Comparison of ENCODE assay signal across 20 cellular contexts in genomic region chrX:103615781-103616180, GRCh38. TPM values are rescaled to one million over a fixed set of nuclear protein-coding genes. Genes with fewer than 3 reads are reported as not detected.
A peak's percentile ranks its signal among the peaks of the same experiment; 100 is the strongest.
DNase-seq lines count a peak whose midpoint lies in the region; ATAC-seq, FAIRE-seq and TF ChIP-seq lines count a peak whose summit lies in the region.
"Had no signal": no experiment of that assay in that cellular context is flagged by ENCODE, and none has a peak within 500 bp of the region (broad histone marks: within the 10 kb centered on the region; RNA-seq: fewer than 3 reads in every experiment).

No MANE protein-coding gene starts in this region.

- H3K9me2 ChIP-seq in GM23248 (ENCODE audit: insufficient read depth): no peaks in the 10 kb centered on the region
- H3K9me2 ChIP-seq: SK-N-SH had no signal

- peak overlapping the region; percentile 63 for H3K27ac Mint-ChIP-seq in chondrocyte (ENCODE audit: unreplicated experiment)

- no peak for TF ChIP-seq RAD21 in A549 (conservative IDR thresholded peaks at IDR 0.05 in 1 of 2, IDR thresholded peaks at IDR 0.05 in 1 of 2)

- FAIRE-seq in A549 (lab: Jason Lieb, UNC): peak; percentile 23
- FAIRE-seq: A204.1 had no signal

- H3K27me3 ChIP-seq in GM23248 (replicated peaks; ENCODE audit: insufficient read depth) (no peaks in the 10 kb centered on the region), MG63 (no peaks in the 10 kb centered on the region)

- peaks cover 9% of the 10 kb centered on the region; the same call in 1 of the 3 replicates for H3K4me1 ChIP-seq in A549
- peaks cover 34% of the 10 kb centered on the region for H3K4me1 ChIP-seq in GM23248 (ENCODE audit: insufficient read depth)

- TF ChIP-seq EP300 in A549 (IDR thresholded peaks at IDR 0.05): no peak

- H3K4me1 Mint-ChIP-seq in chondrocyte (ENCODE audit: low read depth): peaks cover 22% of the 10 kb centered on the region

- no peak for ATAC-seq in A549
- no peak for ATAC-seq in HG03342 (IDR thresholded peaks at IDR 0.05; ENCODE audit: unreplicated experiment)

- POLR2A ChIA-PET in A549 (lab: Yijun Ruan, JAX): no interaction called here

- H3K9me3 ChIP-seq in A549: no peaks in the 10 kb centered on the region
- H3K9me3 ChIP-seq in GM23248 (ENCODE audit: low read depth): no peaks in the 10 kb centered on the region
- peaks cover 2% of the 10 kb centered on the region; the same call in 1 of the 2 replicates for H3K9me3 ChIP-seq in MG63
- H3K9me3 ChIP-seq: SK-N-SH had no signal

- peaks cover 40% of the 10 kb centered on the region for H3F3A ChIP-seq in GM23248 (ENCODE audit: insufficient read depth)

- in situ Hi-C loops in GM23248 (cut with MboI): no loop called here

- H3K79me2 ChIP-seq in GM23248 (ENCODE audit: insufficient read depth): peaks cover 16% of the 10 kb centered on the region

- H3K4me3 Mint-ChIP-seq in chondrocyte (ENCODE audit: unreplicated experiment): no peak overlapping the region

- no peaks in the 10 kb centered on the region for H4K20me1 ChIP-seq in GM23248 (ENCODE audit: insufficient read depth)

- CTCF ChIA-PET in A549 (lab: Yijun Ruan, JAX): interaction anchor here (0.9 kb wide), 1 partner anchor 14 kb away, joined by 4 read pairs; no protein-coding TSS in a partner anchor

- H3K27me3 Mint-ChIP-seq in chondrocyte (ENCODE audit: low read depth): no peaks in the 10 kb centered on the region

- H3K9ac ChIP-seq in GM23248: no peak overlapping the region
- H3K9ac ChIP-seq: SK-N-SH had no signal

- TF ChIP-seq CTCF in A549 (IDR thresholded peaks at IDR 0.05) (no peak), chondrocyte (IDR thresholded peaks at IDR 0.05) (no peak)

- TF ChIP-seq POLR2A in A549 (IDR thresholded peaks at IDR 0.05; ENCODE audit: low read length): no peak

- H3K36me3 ChIP-seq in GM23248 (ENCODE audit: low read depth) (no peaks in the 10 kb centered on the region), MG63 (no peaks in the 10 kb centered on the region; the same call in none of the 2 replicates)

- DNase-seq in A549 (ENCODE audit: low read depth in 1 of 2, low spot score in 1 of 2) (no peak), GM23248 (peak; percentile 36), NCI-H226 (peak; percentile 6), chondrocyte (ENCODE audit: low spot score) (no peak), MG63 (no peak), NCI-H748 (lab: John Stamatoyannopoulos, UW; ENCODE audit: unreplicated experiment) (no peak), SHP77 treated with DMSO at 0.1 percent for 48 hours (lab: John Stamatoyannopoulos, UW) (no peak)
- DNase-seq: C1 segment of cervical spinal cord, DND-41, KBM-7, NCI-H1092, NCI-H146, NCI-H2081 treated with DMSO at 0.1 percent for 48 hours, NCI-H2227 treated with DMSO at 0.1 percent for 48 hours, NCI-H526, SK-N-SH, T-helper 1 cell had no signal

- peaks cover 5% of the 10 kb centered on the region for H3K9me3 Mint-ChIP-seq in chondrocyte (ENCODE audit: low read depth)

- H2AFZ ChIP-seq in GM23248: no peak overlapping the region

- H3K4me3 ChIP-seq in A549 (no peak overlapping the region), GM23248 (no peak overlapping the region), MG63 (no peak overlapping the region)

- H3K4me2 ChIP-seq in A549: no peak overlapping the region
- H3K4me2 ChIP-seq in GM23248 (ENCODE audit: unreplicated experiment): peak overlapping the region; percentile 48
- H3K4me2 ChIP-seq: SK-N-SH had no signal

- no peak overlapping the region; a peak in 1 of 6 replicates for H3K27ac ChIP-seq in A549
- peak overlapping the region; percentile 53 for H3K27ac ChIP-seq in GM23248
- H3K27ac ChIP-seq: HL-60 had no signal

- H3K36me3 Mint-ChIP-seq in chondrocyte (ENCODE audit: low read depth): no peaks in the 10 kb centered on the region

TF ChIP-seq in A549, 52 proteins besides CTCF, POLR2A, EP300 and RAD21 (continues in another document):
- TF ChIP-seq PHF8 (IDR thresholded peaks at IDR 0.05; ENCODE audit: borderline replicate concordance, low read depth) (no peak), FOXS1 (CRISPR knock-in tag; IDR thresholded peaks at IDR 0.05) (no peak), CBX2 (IDR thresholded peaks at IDR 0.05; ENCODE audit: borderline replicate concordance, low read depth) (no peak), HES2 (IDR thresholded peaks at IDR 0.05) (no peak), EHF (CRISPR knock-in tag; IDR thresholded peaks at IDR 0.05) (no peak), E2F6 (IDR thresholded peaks at IDR 0.05; ENCODE audit: borderline replicate concordance, low read depth) (no peak), JUN (IDR thresholded peaks at IDR 0.05) (no peak), REST (IDR thresholded peaks at IDR 0.05) (no peak), HOXB5 (CRISPR knock-in tag; IDR thresholded peaks at IDR 0.05) (no peak), RCOR1 (IDR thresholded peaks at IDR 0.05; ENCODE audit: low read depth, low read length) (no peak), RARB (CRISPR knock-in tag; IDR thresholded peaks at IDR 0.05) (no peak), SREBF2 (IDR thresholded peaks at IDR 0.05) (no peak), CBX8 (IDR thresholded peaks at IDR 0.05) (no peak), CHD2 (IDR thresholded peaks at IDR 0.05; ENCODE audit: low read length, partially characterized antibody) (no peak), RNF2 (IDR thresholded peaks at IDR 0.05; ENCODE audit: borderline replicate concordance, low read depth) (no peak)

RNA-seq across cellular contexts. Expression of gene TCEAL3, which starts 8.0 kb away (rescaled TPM):
- polyA plus RNA-seq in A549 (2011; rRNA removed) (3.6 and 6.6 TPM in 2 replicates), A549 (2017; fragmentation: RNase III; extraction: RNeasy Plus Mini Kit Qiagen cat#74134 plus additional on column Dnase treatment) (18.8 to 24.0 TPM (median 23.9 TPM) in 3 replicates), GM23248 (2016; fragmentation: Nextera tagmentation; extraction: Ambion mirVana) (53.1 and 58.1 TPM in 2 replicates)
- polyA plus RNA-seq in A549 (2012; cell fraction: cytosol; rRNA removed): 2.6 and 3.7 TPM in 2 replicates
- polyA plus RNA-seq in A549 (2012; cell fraction: nucleus; rRNA removed): 0.48 and 1.2 TPM in 2 replicates
- polyA minus RNA-seq in A549 (2011; rRNA and poly(A)+ RNA removed): 0.68 and 0.95 TPM in 2 replicates
- total RNA-seq in GM23248 (2014; rRNA removed; shearing (Covaris generic)): 16.3 and 33.4 TPM in 2 replicates
- 40.0 to 40.8 TPM (median 40.2 TPM) in 3 replicates for total RNA-seq in chondrocyte
- 1.0 TPM in 1 of 2 replicates, not detected in the other for total RNA-seq in MG63 (2014; rRNA removed; shearing (Covaris generic); ENCODE audit: low replicate concordance)

RNA-seq across cellular contexts. Expression of gene TCEAL1, which starts 13.0 kb away (rescaled TPM):
- polyA plus RNA-seq in A549 (2011; rRNA removed) (29.7 and 40.7 TPM in 2 replicates), A549 (2017; fragmentation: RNase III; extraction: RNeasy Plus Mini Kit Qiagen cat#74134 plus additional on column Dnase treatment) (35.1 to 42.1 TPM (median 40.5 TPM) in 3 replicates), GM23248 (2016; fragmentation: Nextera tagmentation; extraction: Ambion mirVana) (30.6 and 32.0 TPM in 2 replicates)
- 18.1 and 18.9 TPM in 2 replicates for polyA plus RNA-seq in A549 (2012; cell fraction: cytosol; rRNA removed)
- 11.1 and 16.2 TPM in 2 replicates for polyA plus RNA-seq in A549 (2012; cell fraction: nucleus; rRNA removed)
- polyA minus RNA-seq in A549 (2011; rRNA and poly(A)+ RNA removed): 2.9 and 3.1 TPM in 2 replicates
- total RNA-seq in GM23248 (2014; rRNA removed; shearing (Covaris generic)): 22.8 and 30.7 TPM in 2 replicates
- total RNA-seq in chondrocyte: 26.7 to 27.7 TPM (median 27.2 TPM) in 3 replicates
- total RNA-seq in MG63 (2014; rRNA removed; shearing (Covaris generic); ENCODE audit: low replicate concordance): 25.0 and 63.8 TPM in 2 replicates

RNA-seq across cellular contexts. Expression of gene TCEAL4, which starts 30.5 kb away (rescaled TPM):
- polyA plus RNA-seq in A549 (2011; rRNA removed) (35.2 and 57.2 TPM in 2 replicates), A549 (2017; fragmentation: RNase III; extraction: RNeasy Plus Mini Kit Qiagen cat#74134 plus additional on column Dnase treatment) (173 to 195 TPM (median 192 TPM) in 3 replicates), GM23248 (2016; fragmentation: Nextera tagmentation; extraction: Ambion mirVana) (108 and 112 TPM in 2 replicates)
- 18.8 and 23.9 TPM in 2 replicates for polyA plus RNA-seq in A549 (2012; cell fraction: cytosol; rRNA removed)
- 6.9 and 9.6 TPM in 2 replicates for polyA plus RNA-seq in A549 (2012; cell fraction: nucleus; rRNA removed)
- 9.0 and 9.8 TPM in 2 replicates for polyA minus RNA-seq in A549 (2011; rRNA and poly(A)+ RNA removed)
- total RNA-seq in GM23248 (2014; rRNA removed; shearing (Covaris generic)): 41.1 and 44.5 TPM in 2 replicates
- 84.5 to 91.5 TPM (median 88.0 TPM) in 3 replicates for total RNA-seq in chondrocyte
- 12.9 and 22.8 TPM in 2 replicates for total RNA-seq in MG63 (2014; rRNA removed; shearing (Covaris generic); ENCODE audit: low replicate concordance)

Comparison
In these comparisons a context has a peak if more than half of its experiments do, and no peak if none do; other contexts are left out.
1. DNase-seq: peak in GM23248 (single experiment) and NCI-H226 (single experiment); none in A549 (0 of 2), chondrocyte (single experiment), MG63 (single experiment), NCI-H748 (single experiment) and SHP77 treated with DMSO at 0.1 percent for 48 hours (single experiment).